In genomic region chr6:551829-552350, GRCh38 we compare ENCODE assay signal across 16 cellular contexts.
"Had no signal": no experiment of that assay in that cellular context is flagged by ENCODE, and none has a peak within 500 bp of the region (broad histone marks: within the 10 kb centered on the region; RNA-seq: fewer than 3 reads in every experiment).

No MANE protein-coding gene starts in this region.

- H3K27ac ChIP-seq: cardiac muscle cell, esophagus squamous epithelium, heart left ventricle, left ventricle myocardium inferior, ovary, sigmoid colon, suprapubic skin, upper lobe of right lung had no signal

- FAIRE-seq: colon, kidney, TTC549 had no signal

- DNase-seq: activated CD4-positive, CD25-positive, alpha-beta regulatory T cell; activated CD8-positive, alpha-beta memory T cell treated with anti-CD3 and anti-CD28 coated beads, Interleukin-2, amount 50 U/mL, for 48 hours; esophagus squamous epithelium; heart left ventricle; kidney; left ventricle myocardium inferior; ovary; sigmoid colon; stimulated activated naive CD4-positive, alpha-beta T cell; upper lobe of right lung had no signal

- H3K9me3 ChIP-seq: esophagus squamous epithelium, heart left ventricle, left ventricle myocardium inferior, ovary, sigmoid colon, suprapubic skin, upper lobe of right lung had no signal

- H3K4me1 ChIP-seq: heart left ventricle, left ventricle myocardium inferior, sigmoid colon, upper lobe of right lung had no signal

- H3K4me3 Mint-ChIP-seq: memory B cell, nephron progenitor cell had no signal

- H3K36me3 ChIP-seq: ovary had no signal

- H3K27me3 Mint-ChIP-seq: memory B cell had no signal

- H3K4me3 ChIP-seq: cardiac muscle cell, esophagus squamous epithelium, heart left ventricle, left ventricle myocardium inferior, ovary, sigmoid colon, suprapubic skin, upper lobe of right lung had no signal

- H3K27me3 ChIP-seq: cardiac muscle cell, esophagus squamous epithelium, heart left ventricle, ovary, sigmoid colon, suprapubic skin, upper lobe of right lung had no signal

- ATAC-seq: upper lobe of right lung had no signal

- H3K4me1 Mint-ChIP-seq: memory B cell had no signal

- H3K27ac Mint-ChIP-seq: nephron progenitor cell had no signal

- H3K9me3 Mint-ChIP-seq: memory B cell, nephron progenitor cell had no signal
